In genomic region chr10:103111031-103111917, GRCh38 we compare ENCODE assay signal across 8 cellular contexts.
DNase-seq lines count a peak whose midpoint lies in the region; ATAC-seq and TF ChIP-seq lines count a peak whose summit lies in the region.

No MANE protein-coding gene starts in this region.

- H4K20me1 ChIP-seq in BLaER1 = peaks cover 96% of the 10 kb centered on the region

- intact Hi-C loops in dorsolateral prefrontal cortex (cut with DNase I) (loop anchor here in 1 of 2 donors (2.0 kb wide), 1 partner anchor 82 kb away; the partner anchor contains the start of gene NT5C2), psoas muscle (cut with DNase I) (loop anchor here in 1 of 2 donors (5.0 kb wide), 1 partner anchor 36 kb away; no protein-coding TSS in a partner anchor)

- WGBS in psoas muscle, 3 donors = 6 to 11% (median 6%) methylated on average over 2 of the region's 2 CpGs

- peak; percentile 29 for ATAC-seq in GM19468 (IDR thresholded peaks at IDR 0.05; ENCODE audit: extremely low read depth, unreplicated experiment)
- peak; percentile 68 for ATAC-seq in HG03460 (IDR thresholded peaks at IDR 0.05; ENCODE audit: unreplicated experiment)
- peak; percentile 65 to 85 (median 75) for ATAC-seq in psoas muscle

- DNase-seq in dorsolateral prefrontal cortex (no peak), psoas muscle (no peak), NCI-H2029 (lab: John Stamatoyannopoulos, UW) (no peak)
- no peak for DNase-seq in activated effector memory CD4-positive, alpha-beta T cell treated with anti-CD3 and anti-CD28 coated beads, Interleukin-2, amount 50 U/mL, for 16 hours
- no peak for DNase-seq in activated CD4-positive, alpha-beta T cell treated with anti-CD3 and anti-CD28 coated beads for 1 hour

- H3K4me1 ChIP-seq in BLaER1 (peaks cover 19% of the 10 kb centered on the region), psoas muscle (peaks cover 92% of the 10 kb centered on the region)

- H3K36me3 ChIP-seq in BLaER1 = peaks cover 62% of the 10 kb centered on the region
- H3K36me3 ChIP-seq in psoas muscle (ENCODE audit: insufficient read depth in 1 of 2, low read depth in 1 of 2) = peaks cover 0 to 4% of the 10 kb centered on the region in 2 donors

- H3K4me2 ChIP-seq in BLaER1 = peak overlapping the region; percentile 3; the same call in 1 of the 2 replicates

- TF ChIP-seq CTCF in dorsolateral prefrontal cortex (IDR thresholded peaks at IDR 0.05 in 54 of 56, conservative IDR thresholded peaks at IDR 0.05 in 2 of 56; ENCODE audit: low read depth in 1 of 56, partially characterized antibody in 56 of 56) = peak in 10 of 56 donors; percentile 4 to 34 (median 18)
- TF ChIP-seq CTCF in psoas muscle (IDR thresholded peaks at IDR 0.05) = peak; percentile 3

- H3K27ac ChIP-seq in BLaER1 = no peak overlapping the region
- peak overlapping the region; percentile 62 to 97 (median 90) for H3K27ac ChIP-seq in dorsolateral prefrontal cortex
- peak overlapping the region; percentile 70 for H3K27ac ChIP-seq in psoas muscle

- H3K27me3 ChIP-seq in BLaER1 (no peaks in the 10 kb centered on the region), dorsolateral prefrontal cortex (no peaks in the 10 kb centered on the region), psoas muscle (ENCODE audit: insufficient read depth in 3 of 3, low read length in 2 of 3) (no peaks in the 10 kb centered on the region)

- H3K9me3 ChIP-seq in BLaER1 = no peaks in the 10 kb centered on the region
- H3K9me3 ChIP-seq in psoas muscle = no peaks in the 10 kb centered on the region

- no peak overlapping the region for H3K9ac ChIP-seq in BLaER1

- H3K4me3 ChIP-seq in BLaER1 (no peak overlapping the region), dorsolateral prefrontal cortex (peak overlapping the region in 21 of 59 donors; percentile 1 to 41 (median 10)), psoas muscle (peak overlapping the region; percentile 26)
